In genomic region chr15:55288006-55288717, GRCh38 we compare ENCODE assay signal across 1 cellular context.
TF ChIP-seq lines count a peak whose summit lies in the region.

No MANE protein-coding gene starts in this region.

TF ChIP-seq in endothelial cell of umbilical vein, 7 proteins besides CTCF, POLR2A, EP300 and RAD21 (continued from another document):
- TF ChIP-seq MAX (IDR thresholded peaks at IDR 0.05; ENCODE audit: insufficient read depth, insufficient read length) (no peak), EZH2 (IDR thresholded peaks at IDR 0.05; ENCODE audit: borderline replicate concordance, low read depth, low read length, severe bottlenecking) (no peak)
